Comparison of ENCODE assay signal across 8 cellular contexts in genomic region chr2:105521176-105521575, GRCh38.
A peak's percentile ranks its signal among the peaks of the same experiment; 100 is the strongest.
DNase-seq lines count a peak whose midpoint lies in the region; TF ChIP-seq lines count a peak whose summit lies in the region.

No MANE protein-coding gene starts in this region.

- peak; percentile 59 for TF ChIP-seq CTCF in smooth muscle cell (IDR thresholded peaks at IDR 0.05; ENCODE audit: borderline replicate concordance, insufficient read depth, poor library complexity, severe bottlenecking)

- no peaks in the 10 kb centered on the region for H3K9me3 ChIP-seq in smooth muscle cell (replicated peaks; ENCODE audit: low read depth)

- no peaks in the 10 kb centered on the region for H3K79me2 ChIP-seq in smooth muscle cell (ENCODE audit: low read depth)

- 15% methylated on average over 1 of the region's 1 CpG for WGBS in smooth muscle cell (ENCODE audit: low lambda C conversion rate)

- no peaks in the 10 kb centered on the region for H3F3A ChIP-seq in smooth muscle cell (ENCODE audit: low read depth)

- no peak overlapping the region for H3K27ac ChIP-seq in smooth muscle cell (ENCODE audit: low read depth)

- no peak overlapping the region for H2AFZ ChIP-seq in smooth muscle cell (ENCODE audit: low read depth)

- DNase-seq in NCI-H2171 treated with DMSO at 0.1 percent for 48 hours (lab: John Stamatoyannopoulos, UW) (peak; percentile 59), NCI-H2171 (lab: John Stamatoyannopoulos, UW) (no peak), NCI-H82 treated with DMSO at 0.1 percent for 48 hours (lab: John Stamatoyannopoulos, UW; ENCODE audit: unreplicated experiment) (peak; percentile 83), erythroblast (lab: John Stamatoyannopoulos, UW) (peak; percentile 8 to 48), smooth muscle cell (lab: John Stamatoyannopoulos, UW; ENCODE audit: unreplicated experiment) (no peak), NCI-H1092 (lab: John Stamatoyannopoulos, UW) (no peak), NCI-H187 treated with DMSO at 0.1 percent for 48 hours (lab: John Stamatoyannopoulos, UW) (no peak), GM19240 (ENCODE audit: insufficient read length, low spot score) (no peak)

- H3K36me3 ChIP-seq in smooth muscle cell (ENCODE audit: low read depth) = no peaks in the 10 kb centered on the region

- H3K4me1 ChIP-seq in smooth muscle cell (ENCODE audit: low read depth) = no peaks in the 10 kb centered on the region

- H3K4me3 ChIP-seq in smooth muscle cell = no peak overlapping the region

- H4K20me1 ChIP-seq in smooth muscle cell (ENCODE audit: low read depth) = no peaks in the 10 kb centered on the region

- H3K9ac ChIP-seq in smooth muscle cell (ENCODE audit: low read depth) = no peak overlapping the region

- H3K27me3 ChIP-seq in smooth muscle cell (ENCODE audit: low read depth) = no peaks in the 10 kb centered on the region

- TF ChIP-seq POLR2A in erythroblast (IDR thresholded peaks at IDR 0.05; ENCODE audit: low read length) = no peak

- no peak overlapping the region for H3K4me2 ChIP-seq in smooth muscle cell

Comparison
In these comparisons a context has a peak if more than half of its experiments do, and no peak if none do; other contexts are left out.
1. DNase-seq: peak in NCI-H2171 treated with DMSO at 0.1 percent for 48 hours (single experiment), NCI-H82 treated with DMSO at 0.1 percent for 48 hours (single experiment) and erythroblast (2 of 2); none in NCI-H2171 (single experiment), smooth muscle cell (single experiment), NCI-H1092 (single experiment), NCI-H187 treated with DMSO at 0.1 percent for 48 hours (single experiment) and GM19240 (single experiment).